In genomic region chr18:79523221-79523737, GRCh38 we compare ENCODE assay signal across 8 cellular contexts.
DNase-seq lines count a peak whose midpoint lies in the region; ATAC-seq and TF ChIP-seq lines count a peak whose summit lies in the region.

No MANE protein-coding gene starts in this region.

- 72 to 77% methylated on average over 12 of the region's 12 CpGs for WGBS in tibial nerve, 2 donors

- peaks cover 0 to 37% (median 23%) of the 10 kb centered on the region in 4 donors for H3K4me1 ChIP-seq in tibial nerve

- H3K9me3 ChIP-seq in tibial nerve, result no peaks in the 10 kb centered on the region

- H3K36me3 ChIP-seq in tibial nerve, result peaks cover 0 to 23% (median 0%) of the 10 kb centered on the region in 3 donors

- H3K27ac ChIP-seq in tibial nerve, result peak overlapping the region in 3 of 4 donors; percentile 13 to 73 (median 60)
- no peak overlapping the region for H3K27ac ChIP-seq in caudate nucleus (ENCODE audit: low read depth, low read length)

- TF ChIP-seq CTCF in GM12864 (IDR thresholded peaks at IDR 0.05; ENCODE audit: low read depth, low read length, missing control alignments) (no peak), choroid plexus epithelial cell (conservative IDR thresholded peaks at IDR 0.05; ENCODE audit: low read depth, low read length) (peak; percentile 16), tibial nerve (IDR thresholded peaks at IDR 0.05) (no peak), GM20000 (IDR thresholded peaks at IDR 0.05; ENCODE audit: extremely low read depth, missing control alignments) (no peak)

- no peaks in the 10 kb centered on the region for H3K27me3 ChIP-seq in tibial nerve

- DNase-seq in GM12864 (ENCODE audit: low read depth) (peak; percentile 26), T follicular helper cell (ENCODE audit: low read depth) (peak; percentile 54), choroid plexus epithelial cell (ENCODE audit: low read depth) (no peak), tibial nerve (ENCODE audit: low spot score in 2 of 2) (no peak), epidermal melanocyte (ENCODE audit: insufficient read length, low spot score) (no peak), caudate nucleus (lab: John Stamatoyannopoulos, UW) (no peak), GM20000 (ENCODE audit: low spot score) (no peak)

- TF ChIP-seq POLR2A in tibial nerve (IDR thresholded peaks at IDR 0.05), result no peak

- TF ChIP-seq EP300 in tibial nerve (IDR thresholded peaks at IDR 0.05), result no peak

- peak; percentile 41 for ATAC-seq in HG02610 (IDR thresholded peaks at IDR 0.05; ENCODE audit: unreplicated experiment)

- H3K4me3 ChIP-seq in GM12864 (ENCODE audit: low read depth, low read length) (no peak overlapping the region), choroid plexus epithelial cell (ENCODE audit: low read depth, low read length) (no peak overlapping the region), tibial nerve (no peak overlapping the region)

Comparison
In these comparisons a context has a peak if more than half of its experiments do, and no peak if none do; other contexts are left out.
1. DNase-seq: peak in GM12864 (single experiment) and T follicular helper cell (single experiment); none in choroid plexus epithelial cell (single experiment), tibial nerve (0 of 2), epidermal melanocyte (single experiment), caudate nucleus (0 of 61) and GM20000 (single experiment).